ENCODE assay signal across 9 cellular contexts in the genomic region with DNA sequence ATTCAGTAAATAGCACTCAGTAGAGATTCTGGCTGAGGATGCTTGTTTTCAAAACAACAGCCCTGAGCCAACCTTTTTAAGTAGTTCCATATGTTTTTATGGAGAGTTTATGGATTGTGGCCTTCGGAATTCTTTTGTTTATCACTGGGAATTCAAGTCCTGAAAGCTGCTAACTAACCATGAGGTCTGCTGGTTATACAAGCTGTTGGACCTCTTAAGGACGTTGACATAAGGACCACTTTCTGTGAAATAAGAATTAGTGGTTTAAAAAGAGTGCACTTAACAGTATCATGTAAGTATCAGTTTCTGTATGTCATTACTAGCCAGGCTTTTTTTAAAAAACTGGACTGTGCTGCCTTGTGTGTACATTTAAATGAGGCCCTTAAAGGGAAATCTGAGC.
DNase-seq lines count a peak whose midpoint lies in the region; ATAC-seq and TF ChIP-seq lines count a peak whose summit lies in the region.
"Had no signal": no experiment of that assay in that cellular context is flagged by ENCODE, and none has a peak within 500 bp of the region (broad histone marks: within the 10 kb centered on the region; RNA-seq: fewer than 3 reads in every experiment).

No MANE protein-coding gene starts in this region.

- 69 to 76% (median 74%) methylated on average over 2 of the region's 2 CpGs for WGBS in heart left ventricle, 4 donors

- DNase-seq in NCI-H446 treated with DMSO at 0.1 percent for 48 hours (lab: John Stamatoyannopoulos, UW) (peak; percentile 5), skeletal muscle cell (ENCODE audit: low read depth) (peak; percentile 54), heart left ventricle (no peak), amygdala (lab: John Stamatoyannopoulos, UW) (no peak)
- DNase-seq: activated naive CD4-positive, alpha-beta T cell treated with anti-CD3 and anti-CD28 coated beads, Interleukin-2, amount 10 ng/mL, durations not matched to agents 7 days and 5 days had no signal

- intact Hi-C loops in heart left ventricle (cut with DNase I), result no loop called here

- no peaks in the 10 kb centered on the region for H3K27me3 ChIP-seq in heart left ventricle

- TF ChIP-seq POLR2A in heart left ventricle (IDR thresholded peaks at IDR 0.05), result no peak

- H3K9me3 ChIP-seq in heart left ventricle, result peaks cover 0 to 4% (median 0%) of the 10 kb centered on the region in 12 donors
- H3K9me3 ChIP-seq: HAP-1 had no signal

- TF ChIP-seq CTCF in heart left ventricle (IDR thresholded peaks at IDR 0.05), result no peak

- ATAC-seq in GM18867 (IDR thresholded peaks at IDR 0.05; ENCODE audit: unreplicated experiment) (peak; percentile 64), HG02642 (IDR thresholded peaks at IDR 0.05; ENCODE audit: poor library complexity, unreplicated experiment) (peak; percentile 41), heart left ventricle (no peak), esophagus mucosa (no peak)

- H3K36me3 ChIP-seq in heart left ventricle, result no peaks in the 10 kb centered on the region
- H3K36me3 ChIP-seq: HAP-1 had no signal

- H3K4me1 ChIP-seq in heart left ventricle, result peaks cover 0 to 43% (median 21%) of the 10 kb centered on the region in 12 donors

- H3K4me3 ChIP-seq in skeletal muscle cell (ENCODE audit: low read depth, low read length), result no peak overlapping the region
- no peak overlapping the region for H3K4me3 ChIP-seq in heart left ventricle
- H3K4me3 ChIP-seq: HAP-1 had no signal

- H3K27ac ChIP-seq in heart left ventricle, result peak overlapping the region in 3 of 12 donors; percentile 39 to 78 (median 45)

Comparison
In these comparisons a context has a peak if more than half of its experiments do, and no peak if none do; other contexts are left out.
1. ATAC-seq: peak in GM18867 (single experiment) and HG02642 (single experiment); none in heart left ventricle (0 of 4) and esophagus mucosa (single experiment).
2. DNase-seq: peak in NCI-H446 treated with DMSO at 0.1 percent for 48 hours (single experiment) and skeletal muscle cell (single experiment); none in heart left ventricle (0 of 5) and amygdala (0 of 56).